In the genomic region with DNA sequence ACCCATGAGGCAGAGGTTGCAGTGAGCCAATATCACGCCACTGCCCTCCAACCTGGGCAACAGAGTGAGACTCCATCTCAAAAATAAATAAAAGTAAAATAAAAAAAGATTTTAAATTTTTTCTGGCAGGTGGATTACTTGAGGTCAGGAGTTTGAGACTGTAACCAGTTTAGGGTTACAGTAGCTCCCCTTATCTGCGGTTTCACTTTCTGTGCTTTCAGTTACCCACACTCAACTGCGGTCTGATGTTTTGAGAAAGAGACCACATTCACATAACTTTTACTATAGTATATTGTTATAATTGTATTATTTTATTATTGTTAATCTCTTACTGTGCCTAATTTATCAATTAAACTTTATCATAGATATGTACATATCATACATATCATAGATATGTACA, we compare ENCODE assay signal across 1 cellular context.
A peak's percentile ranks its signal among the peaks of the same experiment; 100 is the strongest.
TF ChIP-seq lines count a peak whose summit lies in the region.

No MANE protein-coding gene starts in this region.

TF ChIP-seq in GM12878, 131 proteins besides CTCF, POLR2A, EP300 and RAD21:
- TF ChIP-seq RUNX3 (IDR thresholded peaks at IDR 0.05; ENCODE audit: low read length) = peak; percentile 70
